22 cellular contexts compared by ENCODE assay signal in the genomic region with DNA sequence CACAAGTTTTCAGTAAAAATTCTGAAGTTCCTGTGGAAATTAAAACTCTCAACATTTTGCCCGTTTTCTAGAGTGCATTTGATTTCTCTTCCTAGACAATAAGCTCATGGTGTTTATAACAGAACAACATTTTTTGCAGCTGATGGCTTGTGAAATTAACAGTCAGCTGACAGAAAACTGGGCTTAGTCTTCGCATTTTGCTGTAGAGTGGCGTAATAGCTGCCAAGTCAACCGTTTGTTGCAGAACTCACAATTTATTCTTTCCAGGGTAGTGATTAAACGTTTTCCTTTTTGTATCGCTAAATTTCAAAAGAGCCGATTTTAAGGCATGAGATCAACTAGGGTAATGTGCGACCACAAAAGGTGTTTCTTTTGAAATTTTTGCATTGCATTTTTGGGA. TPM values are rescaled to one million over a fixed set of nuclear protein-coding genes. Genes with fewer than 3 reads are reported as not detected.
A peak's percentile ranks its signal among the peaks of the same experiment; 100 is the strongest.
DNase-seq lines count a peak whose midpoint lies in the region; ATAC-seq and TF ChIP-seq lines count a peak whose summit lies in the region.
"Had no signal": no experiment of that assay in that cellular context is flagged by ENCODE, and none has a peak within 500 bp of the region (broad histone marks: within the 10 kb centered on the region; RNA-seq: fewer than 3 reads in every experiment).

No MANE protein-coding gene starts in this region.

- TF ChIP-seq POLR2A in erythroblast (IDR thresholded peaks at IDR 0.05; ENCODE audit: low read length): no peak

- ATAC-seq in sciatic nerve (peak; percentile 82), GM21515 (IDR thresholded peaks at IDR 0.05; ENCODE audit: unreplicated experiment) (no peak)
- ATAC-seq: heart left ventricle, left lung, psoas muscle had no signal

- no peak overlapping the region for H3K4me3 ChIP-seq in fibroblast of the aortic adventitia (ENCODE audit: low read depth, low read length)
- H3K4me3 ChIP-seq: cardiac muscle cell, heart left ventricle, left lung, PC-9, psoas muscle, SJCRH30, smooth muscle cell, upper lobe of left lung had no signal

- intact Hi-C loops in sciatic nerve (cut with DNase I): no loop called here

- DNase-seq in GM04504 (ENCODE audit: low read depth) (peak; percentile 13), NOMO-1 (lab: John Stamatoyannopoulos, UW; ENCODE audit: unreplicated experiment in 2 of 2) (peak; percentile 61 to 87), fibroblast of the aortic adventitia (ENCODE audit: low read depth) (peak; percentile 8), sciatic nerve (ENCODE audit: low spot score) (no peak), NCI-H82 treated with DMSO at 0.1 percent for 48 hours (lab: John Stamatoyannopoulos, UW; ENCODE audit: unreplicated experiment) (no peak), erythroblast (lab: John Stamatoyannopoulos, UW) (no peak), NCI-H2227 treated with DMSO at 0.1 percent for 48 hours (lab: John Stamatoyannopoulos, UW) (no peak)
- DNase-seq: activated CD4-positive, alpha-beta T cell treated with anti-CD3 and anti-CD28 coated beads, Interleukin-2, amount 10 ng/mL, durations not matched to agents 24 days and 14 days; AML-193; heart left ventricle; left lung; NCI-H1694 treated with DMSO at 0.1 percent for 48 hours; NCI-H748 treated with DMSO at 0.1 percent for 48 hours; PC-9; psoas muscle; SJCRH30; stimulated activated CD4-positive, alpha-beta T cell treated with anti-CD3 and anti-CD28 coated beads, Interleukin-4, amount 100 ng/mL, for 1 hour; upper lobe of left lung had no signal

- TF ChIP-seq CTCF in fibroblast of the aortic adventitia (IDR thresholded peaks at IDR 0.05; ENCODE audit: insufficient read depth, low read length): no peak

RNA-seq across cellular contexts. Expression of a gene that starts 1.4 kb away (rescaled TPM):
- total RNA-seq in fibroblast of the aortic adventitia (ENCODE audit: low replicate concordance) (not detected in 2 replicates), sciatic nerve (not detected)
- total RNA-seq: activated CD4-positive, alpha-beta T cell treated with anti-CD3 and anti-CD28 coated beads, Interleukin-2, amount 10 ng/mL, durations not matched to agents 24 days and 14 days; cardiac muscle cell; dermis microvascular lymphatic vessel endothelial cell; heart left ventricle; left lung; PC-9; psoas muscle; SJCRH30; smooth muscle cell; upper lobe of left lung had no signal

RNA-seq across cellular contexts. Expression of a gene that starts 20.1 kb away (rescaled TPM):
- total RNA-seq in fibroblast of the aortic adventitia (ENCODE audit: low replicate concordance) (24.8 and 26.9 TPM in 2 replicates), sciatic nerve (17.5 TPM)

Comparison
In these comparisons a context has a peak if more than half of its experiments do, and no peak if none do; other contexts are left out.
1. DNase-seq: peak in GM04504 (single experiment), NOMO-1 (2 of 2) and fibroblast of the aortic adventitia (single experiment); none in sciatic nerve (single experiment), NCI-H82 treated with DMSO at 0.1 percent for 48 hours (single experiment), erythroblast (0 of 2) and NCI-H2227 treated with DMSO at 0.1 percent for 48 hours (single experiment).